8 cellular contexts compared by ENCODE assay signal in genomic region chrX:51476930-51477329, GRCh38. TPM values are rescaled to one million over a fixed set of nuclear protein-coding genes. Genes with fewer than 3 reads are reported as not detected.
"Had no signal": no experiment of that assay in that cellular context is flagged by ENCODE, and none has a peak within 500 bp of the region (broad histone marks: within the 10 kb centered on the region; RNA-seq: fewer than 3 reads in every experiment).

No MANE protein-coding gene starts in this region.

- H3K27ac ChIP-seq: HL-60 had no signal

- DNase-seq: IMR-90, KBM-7 had no signal

- H3K4me1 Mint-ChIP-seq: IgD-negative memory B cell had no signal

- FAIRE-seq: HepG2, HTR-8/SVneo, K562 had no signal

- H3K4me3 ChIP-seq: K562 had no signal

- ATAC-seq: HepG2, K562 had no signal

- H3K36me3 Mint-ChIP-seq: IgD-negative memory B cell had no signal

- H3K4me3 Mint-ChIP-seq: IgD-negative memory B cell had no signal

- H3K27ac Mint-ChIP-seq: IgD-negative memory B cell had no signal

RNA-seq across cellular contexts. Expression of gene NUDT11, which starts 19.5 kb away (rescaled TPM):
- total RNA-seq: HepG2, HT-29 had no signal
- polyA plus RNA-seq: HepG2 had no signal
